30 cellular contexts compared by ENCODE assay signal in the genomic region with DNA sequence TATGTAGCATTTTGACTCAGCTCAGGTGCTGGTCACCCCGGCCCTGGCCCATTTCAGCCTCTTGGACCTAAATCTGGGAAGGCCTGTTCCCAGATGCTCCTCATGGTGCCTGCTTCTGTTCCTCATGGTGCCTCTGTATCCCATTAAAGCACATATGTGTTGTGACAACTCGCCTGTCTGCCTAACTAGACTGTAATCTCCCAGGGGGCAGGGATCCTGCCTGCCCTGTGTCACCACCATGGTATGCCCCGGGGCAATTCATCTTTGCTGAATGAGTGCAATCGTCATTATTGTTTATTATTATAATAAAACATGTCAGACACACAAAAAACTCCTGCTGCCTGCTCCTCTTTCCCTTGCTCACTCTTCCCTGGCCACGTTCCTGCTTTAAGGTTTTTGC.
"Had no signal": no experiment of that assay in that cellular context is flagged by ENCODE, and none has a peak within 500 bp of the region (broad histone marks: within the 10 kb centered on the region; RNA-seq: fewer than 3 reads in every experiment).

No MANE protein-coding gene starts in this region.

- H3K4me2 ChIP-seq: hepatocyte had no signal

- H3K27me3 ChIP-seq: adrenal gland, breast epithelium, foreskin keratinocyte, hepatocyte, left lung, neutrophil, stomach, transverse colon, uterus had no signal

- DNase-seq: activated CD4-positive, alpha-beta T cell treated with anti-CD3 and anti-CD28 coated beads for 1 hour; activated CD4-positive, alpha-beta T cell treated with anti-CD3 and anti-CD28 coated beads, Interleukin-2, amount 50 U/mL, for 4 hours; activated CD8-positive, alpha-beta memory T cell treated with anti-CD3 and anti-CD28 coated beads for 24 hours; activated CD8-positive, alpha-beta memory T cell treated with anti-CD3 and anti-CD28 coated beads, Interleukin-2, amount 50 U/mL, for 4 hours; activated T-cell treated with anti-CD3 and anti-CD28 coated beads, Interleukin-2, amount 50 U/mL, for 24 hours; adrenal gland; cortex of kidney; endodermal cell; foreskin keratinocyte; immature natural killer cell; kidney glomerular epithelial cell; left lung; naive thymus-derived CD8-positive, alpha-beta T cell; right cardiac atrium; stimulated activated CD4-positive, alpha-beta T cell treated with anti-CD3 and anti-CD28 coated beads, Interleukin-4, amount 100 ng/mL, for 4 hours; stomach; T-cell; transverse colon; uterus had no signal

- ATAC-seq: activated naive CD4-positive, alpha-beta T cell treated with anti-CD3 and anti-CD28 coated beads, Interleukin-2, amount 50 U/mL, for 72 hours; activated T-helper 17 cell treated with anti-CD3 and anti-CD28 coated beads, Interleukin-2, amount 50 U/mL, for 72 hours; foreskin keratinocyte; left lung; naive thymus-derived CD8-positive, alpha-beta T cell; right cardiac atrium; T-cell had no signal

- FAIRE-seq: astrocyte, TTC549 had no signal

- H3K36me3 Mint-ChIP-seq: activated naive CD4-positive, alpha-beta T cell treated with anti-CD3 and anti-CD28 coated beads, Interleukin-2, amount 50 U/mL, for 72 hours had no signal

- H3K4me1 ChIP-seq: adrenal gland, breast epithelium, foreskin keratinocyte, left lung, parathyroid adenoma, stomach, transverse colon, uterus had no signal

- H3K4me3 Mint-ChIP-seq: activated T-cell treated with anti-CD3 and anti-CD28 coated beads, Interleukin-2, amount 50 U/mL, for 24 hours; activated T-helper 17 cell treated with anti-CD3 and anti-CD28 coated beads, Interleukin-2, amount 50 U/mL, for 72 hours; central memory CD8-positive, alpha-beta T cell; endodermal cell; immature natural killer cell; naive thymus-derived CD8-positive, alpha-beta T cell; T-cell had no signal

- H3K9ac ChIP-seq: parathyroid adenoma had no signal

- H3K36me3 ChIP-seq: adrenal gland, breast epithelium, left lung, neutrophil, stomach, transverse colon, uterus had no signal

- H3K27ac ChIP-seq: adrenal gland, breast epithelium, epithelial cell of prostate, foreskin keratinocyte, hepatocyte, left lung, neutrophil, parathyroid adenoma, stomach, transverse colon, uterus had no signal

- H3K4me3 ChIP-seq: adrenal gland, breast epithelium, hepatocyte, left lung, lung, stomach, transverse colon, uterus had no signal

- H3K4me1 Mint-ChIP-seq: activated T-helper 17 cell treated with anti-CD3 and anti-CD28 coated beads, Interleukin-2, amount 50 U/mL, for 72 hours; endodermal cell; T-cell had no signal

- H3K9me3 ChIP-seq: adrenal gland, breast epithelium, neutrophil, stomach, transverse colon, uterus had no signal

- H3K79me2 ChIP-seq: hepatocyte, parathyroid adenoma had no signal

- H3K9me3 Mint-ChIP-seq: activated naive CD4-positive, alpha-beta T cell treated with anti-CD3 and anti-CD28 coated beads, Interleukin-2, amount 50 U/mL, for 72 hours; activated T-cell treated with anti-CD3 and anti-CD28 coated beads, Interleukin-2, amount 50 U/mL, for 24 hours; activated T-helper 17 cell treated with anti-CD3 and anti-CD28 coated beads, Interleukin-2, amount 50 U/mL, for 72 hours; central memory CD8-positive, alpha-beta T cell; endodermal cell; naive thymus-derived CD8-positive, alpha-beta T cell; T-cell had no signal

- H3K27me3 Mint-ChIP-seq: activated T-cell treated with anti-CD3 and anti-CD28 coated beads, Interleukin-2, amount 50 U/mL, for 24 hours; activated T-helper 17 cell treated with anti-CD3 and anti-CD28 coated beads, Interleukin-2, amount 50 U/mL, for 72 hours; central memory CD8-positive, alpha-beta T cell; T-cell had no signal

- H2AFZ ChIP-seq: hepatocyte, parathyroid adenoma had no signal

- H3K27ac Mint-ChIP-seq: activated T-cell treated with anti-CD3 and anti-CD28 coated beads, Interleukin-2, amount 50 U/mL, for 24 hours; activated T-helper 17 cell treated with anti-CD3 and anti-CD28 coated beads, Interleukin-2, amount 50 U/mL, for 72 hours; endodermal cell; T-cell had no signal
